9 cellular contexts compared by ENCODE assay signal in genomic region chr16:66408181-66409048, GRCh38. TPM values are rescaled to one million over a fixed set of nuclear protein-coding genes. Genes with fewer than 3 reads are reported as not detected.
DNase-seq lines count a peak whose midpoint lies in the region; ATAC-seq, FAIRE-seq and TF ChIP-seq lines count a peak whose summit lies in the region.
"Had no signal": no experiment of that assay in that cellular context is flagged by ENCODE, and none has a peak within 500 bp of the region (broad histone marks: within the 10 kb centered on the region; RNA-seq: fewer than 3 reads in every experiment).

No MANE protein-coding gene starts in this region.

- peak; percentile 60 to 70 for ATAC-seq in A549
- ATAC-seq in HG02870 (IDR thresholded peaks at IDR 0.05; ENCODE audit: unreplicated experiment) = peak; percentile 31
- ATAC-seq in T-helper 17 cell = peak; percentile 68
- ATAC-seq in naive thymus-derived CD8-positive, alpha-beta T cell = peak; percentile 70 to 80
- no peak for ATAC-seq in GM19455 (IDR thresholded peaks at IDR 0.05; ENCODE audit: unreplicated experiment)
- no peak for ATAC-seq in GM18909 (IDR thresholded peaks at IDR 0.05; ENCODE audit: poor library complexity, unreplicated experiment)

- peaks cover 7% of the 10 kb centered on the region for H3K27me3 Mint-ChIP-seq in T-helper 17 cell
- H3K27me3 Mint-ChIP-seq in endothelial cell (ENCODE audit: unreplicated experiment) = peaks cover 26% of the 10 kb centered on the region
- H3K27me3 Mint-ChIP-seq in naive thymus-derived CD8-positive, alpha-beta T cell = peaks cover 0 to 13% (median 7%) of the 10 kb centered on the region in 5 donors

- POLR2A ChIA-PET in A549 (lab: Yijun Ruan, JAX) = interaction anchor here (1.0 to 1.1 kb wide), 2 partner anchors 100 to 195 kb away, joined by 3 to 6 read pairs; no protein-coding TSS in a partner anchor
- POLR2A ChIA-PET in naive thymus-derived CD8-positive, alpha-beta T cell (lab: Charles Lee) = interaction anchor here (0.7 to 4.2 kb wide), 7 partner anchors 69 to 422 kb away, joined by 3 to 24 read pairs (median 4); partner anchors contain the start of genes CMTM3 and NAE1

- peak overlapping the region; percentile 86 for H3K27ac ChIP-seq in A549

- no peak for TF ChIP-seq EP300 in A549 (IDR thresholded peaks at IDR 0.05)

- H3K4me3 Mint-ChIP-seq in T-helper 17 cell (peak overlapping the region; percentile 94), endothelial cell (ENCODE audit: unreplicated experiment) (peak overlapping the region; percentile 54)
- H3K4me3 Mint-ChIP-seq in naive thymus-derived CD8-positive, alpha-beta T cell = peak overlapping the region; percentile 83 to 96 (median 90)

- H3K4me1 Mint-ChIP-seq in T-helper 17 cell (peaks cover 16% of the 10 kb centered on the region), endothelial cell (ENCODE audit: unreplicated experiment) (peaks cover 46% of the 10 kb centered on the region)
- H3K4me1 Mint-ChIP-seq in naive thymus-derived CD8-positive, alpha-beta T cell = peaks cover 13 to 36% (median 26%) of the 10 kb centered on the region in 4 donors

- no peak for TF ChIP-seq RAD21 in A549 (conservative IDR thresholded peaks at IDR 0.05 in 1 of 2, IDR thresholded peaks at IDR 0.05 in 1 of 2)

- H3K27me3 ChIP-seq in H7 (ENCODE audit: control insufficient read depth, insufficient read depth, low read length) = peaks cover 1% of the 10 kb centered on the region; the same call in 1 of the 2 replicates

- H3K27ac Mint-ChIP-seq in T-helper 17 cell (peak overlapping the region; percentile 96), endothelial cell (ENCODE audit: unreplicated experiment) (peak overlapping the region; percentile 99)
- H3K27ac Mint-ChIP-seq in naive thymus-derived CD8-positive, alpha-beta T cell = peak overlapping the region; percentile 54 to 98 (median 95)

- H3K4me2 ChIP-seq in A549 = peak overlapping the region; percentile 76

- CTCF ChIA-PET in A549 (lab: Yijun Ruan, JAX) = interaction anchor here (0.5 to 7.1 kb wide), 13 partner anchors 45 to 460 kb away, joined by 3 to 68 read pairs (median 3); partner anchors contain the start of gene CMTM3

- H3K4me3 ChIP-seq in A549 = no peak overlapping the region
- no peak overlapping the region for H3K4me3 ChIP-seq in H7 (ENCODE audit: insufficient read depth, low read depth, low read length)

- peaks cover 27% of the 10 kb centered on the region for H3K4me1 ChIP-seq in A549

- 30% methylated on average over 5 of the region's 5 CpGs for WGBS in A549 (ENCODE audit: missing lambda C conversion rate)

- no peaks in the 10 kb centered on the region for H3K9me3 Mint-ChIP-seq in endothelial cell (ENCODE audit: unreplicated experiment)
- H3K9me3 Mint-ChIP-seq in naive thymus-derived CD8-positive, alpha-beta T cell = peaks cover 0 to 19% (median 6%) of the 10 kb centered on the region in 9 donors

- DNase-seq in A549 (ENCODE audit: low read depth in 1 of 2, low spot score in 1 of 2) = peak; percentile 57 to 70
- no peak for DNase-seq in T-helper 17 cell
- DNase-seq in endothelial cell (ENCODE audit: low spot score) = peak; percentile 49
- peak in 7 of 10 donors; percentile 10 to 71 (median 49) for DNase-seq in naive thymus-derived CD8-positive, alpha-beta T cell
- no peak for DNase-seq in H7

- H3K36me3 ChIP-seq in H7 (replicated peaks; ENCODE audit: control insufficient read depth, insufficient read depth, low read length) = no peaks in the 10 kb centered on the region

- peak; percentile 13 for FAIRE-seq in A549 (lab: Jason Lieb, UNC)
- FAIRE-seq: endometrium had no signal

- H3K9me3 ChIP-seq in A549 (peaks cover 10% of the 10 kb centered on the region; the same call in 2 of the 3 replicates), T-helper 17 cell (ENCODE audit: control insufficient read depth, low read length, poor library complexity, severe bottlenecking) (peaks cover 2% of the 10 kb centered on the region)

- H3K36me3 Mint-ChIP-seq in T-helper 17 cell (ENCODE audit: low read depth) (peaks cover 4% of the 10 kb centered on the region), endothelial cell (ENCODE audit: low read depth, unreplicated experiment) (peaks cover 29% of the 10 kb centered on the region)
- peaks cover 15 to 24% (median 15%) of the 10 kb centered on the region in 3 donors for H3K36me3 Mint-ChIP-seq in naive thymus-derived CD8-positive, alpha-beta T cell

- TF ChIP-seq POLR2A in A549 (IDR thresholded peaks at IDR 0.05; ENCODE audit: low read length) = no peak

- no peak for TF ChIP-seq CTCF in A549 (IDR thresholded peaks at IDR 0.05)
- no peak for TF ChIP-seq CTCF in endothelial cell (IDR thresholded peaks at IDR 0.05; ENCODE audit: unreplicated experiment)

TF ChIP-seq in A549, 52 proteins besides CTCF, POLR2A, EP300 and RAD21 (continues in another document):
- no peak for TF ChIP-seq POLR2AphosphoS2 (conservative IDR thresholded peaks at IDR 0.05; ENCODE audit: low read length)
- TF ChIP-seq KDM5A (IDR thresholded peaks at IDR 0.05) = no peak
- no peak for TF ChIP-seq SREBF2 (IDR thresholded peaks at IDR 0.05)
- TF ChIP-seq HDAC2 (IDR thresholded peaks at IDR 0.05) = no peak
- no peak for TF ChIP-seq GATA3 (IDR thresholded peaks at IDR 0.05; ENCODE audit: borderline replicate concordance)
- TF ChIP-seq FOSL2 (IDR thresholded peaks at IDR 0.05) = peak; percentile 48; the same call in 1 of the 2 replicates
- peak; percentile 77 for TF ChIP-seq FOSL2 (CRISPR knock-in tag; IDR thresholded peaks at IDR 0.05)
- no peak for TF ChIP-seq ZC3H11A (IDR thresholded peaks at IDR 0.05)
- no peak for TF ChIP-seq EHF (CRISPR knock-in tag; IDR thresholded peaks at IDR 0.05)
- no peak for TF ChIP-seq CEBPB (IDR thresholded peaks at IDR 0.05)
- TF ChIP-seq MAFK (IDR thresholded peaks at IDR 0.05; ENCODE audit: partially characterized antibody) = peak; percentile 30
- no peak for TF ChIP-seq CHD4 (IDR thresholded peaks at IDR 0.05; ENCODE audit: borderline replicate concordance)
- TF ChIP-seq PHF8 (IDR thresholded peaks at IDR 0.05; ENCODE audit: borderline replicate concordance, low read depth) = no peak
- TF ChIP-seq, protein P1, sequence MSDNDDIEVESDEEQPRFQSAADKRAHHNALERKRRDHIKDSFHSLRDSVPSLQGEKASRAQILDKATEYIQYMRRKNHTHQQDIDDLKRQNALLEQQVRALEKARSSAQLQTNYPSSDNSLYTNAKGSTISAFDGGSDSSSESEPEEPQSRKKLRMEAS (IDR thresholded peaks at IDR 0.05) = 0 out of 2 replicates have a peak, but pooled peaks have one; percentile 8
- TF ChIP-seq HOXB5 (CRISPR knock-in tag; IDR thresholded peaks at IDR 0.05) = 0 out of 2 replicates have a peak, but pooled peaks have one; percentile 25
- TF ChIP-seq ZNF302 (CRISPR knock-in tag; IDR thresholded peaks at IDR 0.05) = no peak
- TF ChIP-seq HOXB13 (CRISPR knock-in tag; IDR thresholded peaks at IDR 0.05; ENCODE audit: low read depth) = no peak
- TF ChIP-seq, protein P2, sequence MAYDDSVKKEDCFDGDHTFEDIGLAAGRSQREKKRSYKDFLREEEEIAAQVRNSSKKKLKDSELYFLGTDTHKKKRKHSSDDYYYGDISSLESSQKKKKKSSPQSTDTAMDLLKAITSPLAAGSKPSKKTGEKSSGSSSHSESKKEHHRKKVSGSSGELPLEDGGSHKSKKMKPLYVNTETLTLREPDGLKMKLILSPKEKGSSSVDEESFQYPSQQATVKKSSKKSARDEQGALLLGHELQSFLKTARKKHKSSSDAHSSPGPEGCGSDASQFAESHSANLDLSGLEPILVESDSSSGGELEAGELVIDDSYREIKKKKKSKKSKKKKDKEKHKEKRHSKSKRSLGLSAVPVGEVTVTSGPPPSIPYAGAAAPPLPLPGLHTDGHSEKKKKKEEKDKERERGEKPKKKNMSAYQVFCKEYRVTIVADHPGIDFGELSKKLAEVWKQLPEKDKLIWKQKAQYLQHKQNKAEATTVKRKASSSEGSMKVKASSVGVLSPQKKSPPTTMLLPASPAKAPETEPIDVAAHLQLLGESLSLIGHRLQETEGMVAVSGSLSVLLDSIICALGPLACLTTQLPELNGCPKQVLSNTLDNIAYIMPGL (CRISPR knock-in tag; IDR thresholded peaks at IDR 0.05; ENCODE audit: borderline replicate concordance) = no peak
- TF ChIP-seq JUNB (IDR thresholded peaks at IDR 0.05) = peak; percentile 48; the same call in 1 of the 2 replicates
- no peak for TF ChIP-seq MAZ (IDR thresholded peaks at IDR 0.05; ENCODE audit: borderline replicate concordance, low read depth, low read length)
- no peak for TF ChIP-seq HOXA7 (CRISPR knock-in tag; IDR thresholded peaks at IDR 0.05)

RNA-seq across cellular contexts. Expression of gene BEAN1, which starts 18.7 kb away (rescaled TPM):
- polyA plus RNA-seq in A549 (2011; rRNA removed) = 0.98 and 1.4 TPM in 2 replicates
- 0.58 and 0.63 TPM in 2 replicates for polyA plus RNA-seq in A549 (2012; cell fraction: cytosol; rRNA removed)
- 1.3 and 1.5 TPM in 2 replicates for polyA plus RNA-seq in A549 (2012; cell fraction: nucleus; rRNA removed)
- 1.2 to 2.4 TPM (median 1.7 TPM) in 3 replicates for polyA plus RNA-seq in A549 (2017; fragmentation: RNase III; extraction: RNeasy Plus Mini Kit Qiagen cat#74134 plus additional on column Dnase treatment)
- polyA minus RNA-seq in A549 (2011; rRNA and poly(A)+ RNA removed) = 0.83 and 1.4 TPM in 2 replicates
- not detected for total RNA-seq in T-helper 17 cell
- total RNA-seq in endothelial cell (ENCODE audit: unreplicated experiment) = 0.49 TPM
- total RNA-seq in naive thymus-derived CD8-positive, alpha-beta T cell = not detected
- polyA plus RNA-seq in naive thymus-derived CD8-positive, alpha-beta T cell = not detected
- 0.03 TPM in 1 of 2 replicates, not detected in the other for total RNA-seq in H7 (2014; rRNA removed; shearing (Covaris generic))

RNA-seq across cellular contexts. Expression of gene CDH5, which starts 41.9 kb away (rescaled TPM):
- polyA plus RNA-seq in A549 (2011; rRNA removed) (0.01 and 0.20 TPM in 2 replicates), A549 (2017; fragmentation: RNase III; extraction: RNeasy Plus Mini Kit Qiagen cat#74134 plus additional on column Dnase treatment) (0.05 TPM in 1 of 3 replicates, not detected in the others)
- 0.03 and 0.04 TPM in 2 replicates for polyA plus RNA-seq in A549 (2012; cell fraction: cytosol; rRNA removed)
- 0.16 and 0.28 TPM in 2 replicates for polyA plus RNA-seq in A549 (2012; cell fraction: nucleus; rRNA removed)
- polyA minus RNA-seq in A549 (2011; rRNA and poly(A)+ RNA removed) = 0.25 TPM in 1 of 2 replicates, not detected in the other
- total RNA-seq in T-helper 17 cell (not detected), endothelial cell (ENCODE audit: unreplicated experiment) (1,308 TPM)
- not detected for total RNA-seq in naive thymus-derived CD8-positive, alpha-beta T cell
- not detected for polyA plus RNA-seq in naive thymus-derived CD8-positive, alpha-beta T cell
- total RNA-seq in H7 (2014; rRNA removed; shearing (Covaris generic)) = not detected in 2 replicates

Comparison
In these comparisons a context has a peak if more than half of its experiments do, and no peak if none do; other contexts are left out.
1. ATAC-seq: peak in A549 (2 of 2), HG02870 (single experiment), T-helper 17 cell (single experiment) and naive thymus-derived CD8-positive, alpha-beta T cell (2 of 2); none in GM19455 (single experiment) and GM18909 (single experiment).
2. DNase-seq: peak in A549 (2 of 2), endothelial cell (single experiment) and naive thymus-derived CD8-positive, alpha-beta T cell (7 of 10); none in T-helper 17 cell (0 of 3) and H7 (single experiment).
3. RNA of gene CDH5, which starts 41.9 kb away (total RNA-seq): 1,308 TPM in endothelial cell (single experiment); not detected in T-helper 17 cell, not detected in naive thymus-derived CD8-positive, alpha-beta T cell and not detected in H7; every median in the first group is over 1,000 times any median in the second.
4. Peak in every context shown above with its lines, with median percentiles within 50 percentile points of each other: H3K27ac Mint-ChIP-seq and H3K4me3 Mint-ChIP-seq.